ENCODE assay signal across 31 cellular contexts in genomic region chr10:51085204-51085603, GRCh38. TPM values are rescaled to one million over a fixed set of nuclear protein-coding genes. Genes with fewer than 3 reads are reported as not detected.
"Had no signal": no experiment of that assay in that cellular context is flagged by ENCODE, and none has a peak within 500 bp of the region (broad histone marks: within the 10 kb centered on the region; RNA-seq: fewer than 3 reads in every experiment).

No MANE protein-coding gene starts in this region.

- H3K27me3 ChIP-seq: adrenal gland, breast epithelium, cardiac muscle cell, foreskin keratinocyte, gastrocnemius medialis had no signal

- H3K36me3 ChIP-seq: adrenal gland, breast epithelium, cardiac muscle cell, gastrocnemius medialis had no signal

- DNase-seq: activated CD4-positive, alpha-beta memory T cell treated with anti-CD3 and anti-CD28 coated beads for 36 hours; activated CD4-positive, alpha-beta T cell treated with anti-CD3 and anti-CD28 coated beads for 36 hours; activated CD4-positive, alpha-beta T cell treated with anti-CD3 and anti-CD28 coated beads, Interleukin-2, amount 10 ng/mL, durations not matched to agents 24 days and 14 days; activated CD4-positive, CD25-positive, alpha-beta regulatory T cell; activated CD4-positive, CD25-positive, alpha-beta regulatory T cell treated with anti-CD3 and anti-CD28 coated beads, Interleukin-2, amount 50 U/mL, for 72 hours; activated CD8-positive, alpha-beta memory T cell treated with anti-CD3 and anti-CD28 coated beads, Interleukin-2, amount 10 ng/mL, durations not matched to agents 7 days and 5 days; activated CD8-positive, alpha-beta memory T cell treated with anti-CD3 and anti-CD28 coated beads, Interleukin-2, amount 50 U/mL, for 4 hours; activated CD8-positive, alpha-beta T cell treated with anti-CD3 and anti-CD28 coated beads, Interleukin-2, amount 10 ng/mL, durations not matched to agents 7 days and 5 days; activated effector memory CD4-positive, alpha-beta T cell treated with anti-CD3 and anti-CD28 coated beads, Interleukin-2, amount 50 U/mL, for 16 hours; activated naive CD4-positive, alpha-beta T cell treated with anti-CD3 and anti-CD28 coated beads for 36 hours; activated naive CD8-positive, alpha-beta T cell treated with anti-CD3 and anti-CD28 coated beads for 36 hours; activated naive CD8-positive, alpha-beta T cell treated with anti-CD3 and anti-CD28 coated beads, Interleukin-2, amount 50 U/mL, for 24 hours; activated T-cell treated with anti-CD3 and anti-CD28 coated beads, Interleukin-2, amount 50 U/mL, for 1 hour; activated T-cell treated with anti-CD3 and anti-CD28 coated beads, Interleukin-2, amount 50 U/mL, for 48 hours; adrenal gland; amygdala; aorta; dorsolateral prefrontal cortex; effector memory CD4-positive, alpha-beta T cell; endodermal cell; foreskin keratinocyte; gastrocnemius medialis; T-helper 2 cell had no signal

- H3K27ac ChIP-seq: adrenal gland, breast epithelium, cardiac muscle cell, dorsolateral prefrontal cortex, foreskin keratinocyte, gastrocnemius medialis had no signal

- H3K9me3 ChIP-seq: adrenal gland, breast epithelium, gastrocnemius medialis had no signal

- H3K4me1 ChIP-seq: breast epithelium, foreskin keratinocyte had no signal

- H3K4me3 ChIP-seq: adrenal gland, breast epithelium, cardiac muscle cell, coronary artery, dorsolateral prefrontal cortex, gastrocnemius medialis had no signal

- ATAC-seq: activated CD4-positive, alpha-beta T cell treated with anti-CD3 and anti-CD28 coated beads for 36 hours; activated CD8-positive, alpha-beta memory T cell treated with anti-CD3 and anti-CD28 coated beads, Interleukin-2, amount 10 ng/mL, durations not matched to agents 7 days and 5 days; activated CD8-positive, alpha-beta T cell treated with anti-CD3 and anti-CD28 coated beads, Interleukin-2, amount 10 ng/mL, durations not matched to agents 7 days and 5 days; activated naive CD8-positive, alpha-beta T cell treated with anti-CD3 and anti-CD28 coated beads, Interleukin-2, amount 50 U/mL, for 24 hours; esophagus mucosa; foreskin keratinocyte; gastrocnemius medialis had no signal

RNA-seq across cellular contexts. Expression of gene PRKG1, which starts 10.9 kb away (rescaled TPM):
- total RNA-seq: activated CD4-positive, alpha-beta memory T cell treated with anti-CD3 and anti-CD28 coated beads for 36 hours; activated CD4-positive, alpha-beta T cell treated with anti-CD3 and anti-CD28 coated beads for 36 hours; activated CD4-positive, alpha-beta T cell treated with anti-CD3 and anti-CD28 coated beads, Interleukin-2, amount 10 ng/mL, durations not matched to agents 24 days and 14 days; activated CD8-positive, alpha-beta memory T cell treated with anti-CD3 and anti-CD28 coated beads for 36 hours; activated CD8-positive, alpha-beta memory T cell treated with anti-CD3 and anti-CD28 coated beads, Interleukin-2, amount 10 ng/mL, durations not matched to agents 7 days and 5 days; activated CD8-positive, alpha-beta T cell treated with anti-CD3 and anti-CD28 coated beads, Interleukin-2, amount 10 ng/mL, durations not matched to agents 7 days and 5 days; activated naive CD4-positive, alpha-beta T cell treated with anti-CD3 and anti-CD28 coated beads for 36 hours; activated naive CD8-positive, alpha-beta T cell treated with anti-CD3 and anti-CD28 coated beads for 36 hours; activated T-helper 1 cell treated with anti-CD3 and anti-CD28 coated beads, Interleukin-12 subunit alpha, Interleukin-12 subunit beta, Interleukin-2, Interleukin-4 antibody, amounts not matched to agents 30 ng/mL and 10 ng/mL and 1 ng/mL, durations not matched to agents 14 hours and 24 hours and 36 hours; activated T-helper 2 cell treated with anti-CD3 and anti-CD28 coated beads, Interferon-gamma antibody, Interleukin-2, Interleukin-4, amounts not matched to agents 10 μg/mL and 5 μg/mL and 100 μg/mL, durations not matched to agents 14 hours and 24 hours and 36 hours; T-helper 1 cell treated with Interleukin-12 subunit alpha and Interleukin-12 subunit beta and Interleukin-4 antibody, amounts not matched to agents 30 ng/mL and 1 ng/mL, for 36 hours had no signal
